Comparison of ENCODE assay signal across 26 cellular contexts in genomic region chr1:105467549-105467948, GRCh38.
"Had no signal": no experiment of that assay in that cellular context is flagged by ENCODE, and none has a peak within 500 bp of the region (broad histone marks: within the 10 kb centered on the region; RNA-seq: fewer than 3 reads in every experiment).

No MANE protein-coding gene starts in this region.

- H3K36me3 ChIP-seq: colonic mucosa, esophagus muscularis mucosa, esophagus squamous epithelium, gastrocnemius medialis, gastroesophageal sphincter, heart left ventricle, heart right ventricle had no signal

- H3K27ac ChIP-seq: colonic mucosa, coronary artery, dorsolateral prefrontal cortex, epithelial cell of prostate, esophagus muscularis mucosa, esophagus squamous epithelium, foreskin keratinocyte, gastrocnemius medialis, gastroesophageal sphincter, heart left ventricle, heart right ventricle had no signal

- H3K4me3 ChIP-seq: colonic mucosa, coronary artery, dorsolateral prefrontal cortex, esophagus muscularis mucosa, esophagus squamous epithelium, gastrocnemius medialis, gastroesophageal sphincter, heart left ventricle, heart right ventricle had no signal

- FAIRE-seq: colon, endometrium, frontal cortex had no signal

- H3K27me3 ChIP-seq: colonic mucosa, dorsolateral prefrontal cortex, esophagus muscularis mucosa, esophagus squamous epithelium, foreskin keratinocyte, gastrocnemius medialis, gastroesophageal sphincter, heart left ventricle, heart right ventricle had no signal

- DNase-seq: colonic mucosa; cortex of kidney; dermis blood vessel endothelial cell; dorsolateral prefrontal cortex; effector CD4-positive, alpha-beta T cell; effector CD8-positive, alpha-beta T cell; effector memory CD4-positive, alpha-beta T cell; effector memory CD8-positive, alpha-beta T cell; endodermal cell; erythroblast; esophagus squamous epithelium; foreskin fibroblast; foreskin keratinocyte; foreskin melanocyte; gastrocnemius medialis; glutamatergic neuron; head of caudate nucleus; heart left ventricle; heart right ventricle had no signal

- H3K4me1 ChIP-seq: colonic mucosa, esophagus muscularis mucosa, esophagus squamous epithelium, foreskin keratinocyte, gastrocnemius medialis, gastroesophageal sphincter, heart left ventricle, heart right ventricle had no signal

- H3K9me3 ChIP-seq: colonic mucosa, esophagus muscularis mucosa, esophagus squamous epithelium, gastrocnemius medialis, gastroesophageal sphincter, heart left ventricle had no signal
